In genomic region chr13:31278874-31279273, GRCh38 we compare ENCODE assay signal across 26 cellular contexts.
"Had no signal": no experiment of that assay in that cellular context is flagged by ENCODE, and none has a peak within 500 bp of the region (broad histone marks: within the 10 kb centered on the region; RNA-seq: fewer than 3 reads in every experiment).

No MANE protein-coding gene starts in this region.

- H3K9me3 Mint-ChIP-seq: natural killer cell treated with Interleukin-12 subunit alpha and Interleukin-12 subunit beta and Interleukin-15 and Interleukin-18, amount 100 ng/mL, for 72 hours had no signal

- H3K4me1 Mint-ChIP-seq: immature natural killer cell; memory B cell; stimulated activated memory B cell treated with anti-CD40 and anti-IgM and Interleukin-4, amounts not matched to agents 10 μg/mL and 1 μg/mL and 100 μg/mL, for 72 hours had no signal

- H3K27me3 Mint-ChIP-seq: effector memory CD8-positive, alpha-beta T cell; memory B cell; natural killer cell treated with Interleukin-12 subunit alpha and Interleukin-12 subunit beta and Interleukin-15 and Interleukin-18, amount 100 ng/mL, for 72 hours; progenitor cell of endocrine pancreas; stimulated activated memory B cell treated with anti-CD40 and anti-IgM and Interleukin-4, amounts not matched to agents 10 μg/mL and 1 μg/mL and 100 μg/mL, for 72 hours; type B pancreatic cell had no signal

- H3K4me3 ChIP-seq: gastroesophageal sphincter, heart right ventricle, lung, pancreas, sigmoid colon, testis, tibial artery had no signal

- H3K9me3 ChIP-seq: gastroesophageal sphincter, pancreas, testis, tibial artery had no signal

- H3K4me3 Mint-ChIP-seq: effector memory CD8-positive, alpha-beta T cell; immature natural killer cell; memory B cell; natural killer cell treated with Interleukin-12 subunit alpha and Interleukin-12 subunit beta and Interleukin-15 and Interleukin-18, amount 100 ng/mL, for 72 hours; neural crest cell; stimulated activated memory B cell treated with anti-CD40 and anti-IgM and Interleukin-4, amounts not matched to agents 10 μg/mL and 1 μg/mL and 100 μg/mL, for 72 hours; type B pancreatic cell had no signal

- ATAC-seq: effector memory CD8-positive, alpha-beta T cell; foreskin keratinocyte; gastroesophageal sphincter; left colon; natural killer cell treated with Interleukin-12 subunit alpha and Interleukin-12 subunit beta and Interleukin-15 and Interleukin-18, amount 100 ng/mL, for 72 hours; pancreas; stimulated activated memory B cell treated with anti-CD40 and anti-IgM and Interleukin-4, amounts not matched to agents 10 μg/mL and 1 μg/mL and 100 μg/mL, for 72 hours; stimulated activated naive CD8-positive, alpha-beta T cell treated with anti-CD3 and anti-CD28 coated beads, Interleukin-15, Interleukin-2, amounts not matched to agents 100 U/mL and 50 U/mL, for 24 hours had no signal

- H3K4me1 ChIP-seq: foreskin keratinocyte, gastroesophageal sphincter, pancreas, sigmoid colon, testis had no signal

- H3K27ac ChIP-seq: foreskin keratinocyte, gastroesophageal sphincter, neutrophil, pancreas, sigmoid colon, testis, tibial artery had no signal

- DNase-seq: cortex of kidney; effector memory CD8-positive, alpha-beta T cell; foreskin keratinocyte; heart right ventricle; hypothalamus; immature natural killer cell; islet precursor cell; kidney glomerular epithelial cell; left colon; pancreas; sigmoid colon; stimulated activated CD4-positive, alpha-beta T cell treated with anti-CD3 and anti-CD28 coated beads, Interleukin-2, amount 100 ng/mL, for 24 hours; stimulated activated CD4-positive, alpha-beta T cell treated with anti-CD3 and anti-CD28 coated beads, Interleukin-4, amount 100 ng/mL, for 24 hours; stimulated activated naive CD8-positive, alpha-beta T cell treated with anti-CD3 and anti-CD28 coated beads, Interleukin-15, Interleukin-2, amounts not matched to agents 100 U/mL and 50 U/mL, for 24 hours; substantia nigra; testis; tibial artery had no signal

- H3K27me3 ChIP-seq: foreskin keratinocyte, gastroesophageal sphincter, heart right ventricle, neutrophil, pancreas, sigmoid colon, testis, tibial artery had no signal

- H3K27ac Mint-ChIP-seq: effector memory CD8-positive, alpha-beta T cell; immature natural killer cell; memory B cell; natural killer cell treated with Interleukin-12 subunit alpha and Interleukin-12 subunit beta and Interleukin-15 and Interleukin-18, amount 100 ng/mL, for 72 hours; progenitor cell of endocrine pancreas; stimulated activated memory B cell treated with anti-CD40 and anti-IgM and Interleukin-4, amounts not matched to agents 10 μg/mL and 1 μg/mL and 100 μg/mL, for 72 hours; type B pancreatic cell had no signal

- H3K36me3 ChIP-seq: pancreas had no signal
